Comparison of ENCODE assay signal across 6 cellular contexts in genomic region chr16:30996324-30996999, GRCh38. TPM values are rescaled to one million over a fixed set of nuclear protein-coding genes. Genes with fewer than 3 reads are reported as not detected.
DNase-seq lines count a peak whose midpoint lies in the region; ATAC-seq and TF ChIP-seq lines count a peak whose summit lies in the region.

No MANE protein-coding gene starts in this region.

- no peaks in the 10 kb centered on the region for H3K36me3 ChIP-seq in mammary epithelial cell (ENCODE audit: insufficient read depth, low read length)
- H3K36me3 ChIP-seq in neutrophil, result no peaks in the 10 kb centered on the region

- no peaks in the 10 kb centered on the region for H3K27me3 ChIP-seq in mammary epithelial cell (ENCODE audit: insufficient read depth, low read length)
- peaks cover 33% of the 10 kb centered on the region for H3K27me3 ChIP-seq in neutrophil

- in situ Hi-C loops in mammary epithelial cell (cut with MboI; ENCODE audit: low sequenced_read_pairs in 2 of 2), result loop anchor here (10.0 to 25.0 kb wide), 5 partner anchors 78 to 866 kb away; partner anchors contain the start of genes ZNF646 (in 2 of the 2), ZNF668 (in 2 of the 2), COX6A2 (in 1 of the 2) and PRSS8 (in 1 of the 2)

- DNase-seq in mammary epithelial cell (no peak), ureter (ENCODE audit: low spot score) (no peak), NCI-H1092 (lab: John Stamatoyannopoulos, UW) (no peak), mucosa of gallbladder (ENCODE audit: low spot score) (no peak)

- no peaks in the 10 kb centered on the region for H3K79me2 ChIP-seq in mammary epithelial cell (ENCODE audit: insufficient read depth, low read length)

- CTCF ChIA-PET in mammary epithelial cell (lab: Charles Lee; ENCODE audit: low non-redundant PET), result no interaction called here

- TSS peak; percentile 45 for BruUV-seq in mammary epithelial cell (replicated peaks; lab: Mats Ljungman, UMichigan)

- TF ChIP-seq CTCF in mammary epithelial cell (conservative IDR thresholded peaks at IDR 0.05 in 1 of 2, IDR thresholded peaks at IDR 0.05 in 1 of 2; ENCODE audit: extremely low read depth in 1 of 2, insufficient read depth in 1 of 2, low read depth in 1 of 2, low read length in 2 of 2) (no peak), neutrophil (IDR thresholded peaks at IDR 0.05) (no peak)

- H3K9me3 ChIP-seq in mammary epithelial cell (replicated peaks; ENCODE audit: insufficient read depth, low read length) (no peaks in the 10 kb centered on the region), neutrophil (no peaks in the 10 kb centered on the region)

- peak overlapping the region; percentile 51 to 60 (median 60) for H3K4me3 ChIP-seq in mammary epithelial cell (replicated peaks in 1 of 3; ENCODE audit: insufficient read depth in 1 of 3, low read depth in 2 of 3, low read length in 3 of 3)
- H3K4me3 ChIP-seq in neutrophil (ENCODE audit: low read depth in 1 of 2, low read length in 1 of 2), result peak overlapping the region; percentile 57 to 68

- ATAC-seq in HG02588 (IDR thresholded peaks at IDR 0.05; ENCODE audit: unreplicated experiment), result peak; percentile 7

- peak overlapping the region; percentile 89 for H2AFZ ChIP-seq in mammary epithelial cell (ENCODE audit: low read depth, low read length)

- H4K20me1 ChIP-seq in mammary epithelial cell (ENCODE audit: insufficient read depth, low read length), result no peaks in the 10 kb centered on the region

- dilution Hi-C loops in mammary epithelial cell (cut with HindIII; ENCODE audit: low sequenced_read_pairs), result no loop called here

- peak overlapping the region; percentile 67 for H3K9ac ChIP-seq in mammary epithelial cell (ENCODE audit: insufficient read depth, low read length)

- H3K4me1 ChIP-seq in mammary epithelial cell (ENCODE audit: insufficient read depth, low read length), result peaks cover 28% of the 10 kb centered on the region
- H3K4me1 ChIP-seq in neutrophil (ENCODE audit: control insufficient read depth in 1 of 2, insufficient read depth in 1 of 2, low read depth in 1 of 2, low read length in 1 of 2), result peaks cover 12 to 14% of the 10 kb centered on the region in 2 experiments

- WGBS in mammary epithelial cell (ENCODE audit: low coverage, missing lambda C conversion rate), result 10% methylated on average over 11 of the region's 25 CpGs

- H3K4me2 ChIP-seq in mammary epithelial cell (ENCODE audit: insufficient read depth, low read depth, low read length), result peak overlapping the region; percentile 84

- H3K27ac ChIP-seq in mammary epithelial cell (ENCODE audit: insufficient read depth, low read depth, low read length) (peak overlapping the region; percentile 31), neutrophil (no peak overlapping the region)

- intact Hi-C loops in mammary epithelial cell (cut with micrococcal nuclease), result no loop called here

RNA-seq across cellular contexts. Expression of gene HSD3B7, which starts 11.5 kb away (rescaled TPM):
- total RNA-seq in mammary epithelial cell (1 to 10 TPM; 3.8 to 3.9 TPM), ureter (14.8 TPM), mucosa of gallbladder (30.6 TPM)
- polyA plus RNA-seq in mammary epithelial cell, result 3.3 TPM
- polyA minus RNA-seq in mammary epithelial cell, result 1.1 TPM

RNA-seq across cellular contexts. Expression of gene STX1B, which starts 14.0 kb away (rescaled TPM):
- total RNA-seq in mammary epithelial cell, result 1 to 10 TPM in 1 of 2 donors, under 1 TPM in 1; 0.33 to 1.1 TPM
- 0.80 TPM for polyA plus RNA-seq in mammary epithelial cell
- polyA minus RNA-seq in mammary epithelial cell, result 0.16 TPM
- 1.6 TPM for total RNA-seq in ureter
- 0.58 TPM for total RNA-seq in mucosa of gallbladder

RNA-seq across cellular contexts. Expression of gene STX4, which starts 36.9 kb away (rescaled TPM):
- total RNA-seq in mammary epithelial cell (10 to 100 TPM; 13.3 to 64.3 TPM), ureter (55.0 TPM), mucosa of gallbladder (84.0 TPM)
- 46.1 TPM for polyA plus RNA-seq in mammary epithelial cell
- polyA minus RNA-seq in mammary epithelial cell, result 73.1 TPM

RNA-seq across cellular contexts. Expression of gene SETD1A, which starts 38.9 kb away (rescaled TPM):
- total RNA-seq in mammary epithelial cell (10 to 100 TPM in 1 of 2 donors, 1 to 10 TPM in 1; 8.5 to 14.8 TPM), ureter (19.6 TPM), mucosa of gallbladder (17.6 TPM)
- polyA plus RNA-seq in mammary epithelial cell, result 2.6 TPM
- polyA minus RNA-seq in mammary epithelial cell, result 10.4 TPM

RNA-seq across cellular contexts. Expression of gene ORAI3, which starts 47.6 kb away (rescaled TPM):
- total RNA-seq in mammary epithelial cell (10 to 100 TPM; 31.7 to 37.2 TPM), ureter (25.9 TPM), mucosa of gallbladder (34.4 TPM)
- polyA plus RNA-seq in mammary epithelial cell, result 31.2 TPM
- 29.5 TPM for polyA minus RNA-seq in mammary epithelial cell
